Comparison of ENCODE assay signal across 8 cellular contexts in genomic region chr3:10941972-10942371, GRCh38. TPM values are rescaled to one million over a fixed set of nuclear protein-coding genes. Genes with fewer than 3 reads are reported as not detected.
A peak's percentile ranks its signal among the peaks of the same experiment; 100 is the strongest.
DNase-seq lines count a peak whose midpoint lies in the region; ATAC-seq and TF ChIP-seq lines count a peak whose summit lies in the region.

No MANE protein-coding gene starts in this region.

- no peaks in the 10 kb centered on the region for H3K9me3 ChIP-seq in lower lobe of right lung

- ATAC-seq in activated naive CD8-positive, alpha-beta T cell treated with anti-CD3 and anti-CD28 coated beads, Interleukin-2, amount 10 ng/mL, durations not matched to agents 7 days and 5 days (ENCODE audit: low read depth), result no peak
- ATAC-seq in lower lobe of right lung, result no peak

- H3K4me3 ChIP-seq in H7 (ENCODE audit: insufficient read depth, low read depth, low read length) (no peak overlapping the region), lower lobe of right lung (no peak overlapping the region)

- H3K27ac ChIP-seq in lower lobe of right lung, result no peak overlapping the region

- peaks cover 1% of the 10 kb centered on the region for H3K27me3 Mint-ChIP-seq in activated naive CD8-positive, alpha-beta T cell treated with anti-CD3 and anti-CD28 coated beads, Interleukin-2, amount 10 ng/mL, durations not matched to agents 7 days and 5 days

- intact Hi-C loops in lower lobe of right lung (cut with DNase I), result loop anchor here (10.0 kb wide), 1 partner anchor 113 kb away; no protein-coding TSS in a partner anchor

- H3K27me3 ChIP-seq in H7 (ENCODE audit: control insufficient read depth, insufficient read depth, low read length) (no peaks in the 10 kb centered on the region), lower lobe of right lung (ENCODE audit: low read depth) (peaks cover 4% of the 10 kb centered on the region)

- H3K4me1 Mint-ChIP-seq in activated naive CD8-positive, alpha-beta T cell treated with anti-CD3 and anti-CD28 coated beads, Interleukin-2, amount 10 ng/mL, durations not matched to agents 7 days and 5 days, result no peaks in the 10 kb centered on the region

- no peaks in the 10 kb centered on the region for H3K36me3 ChIP-seq in H7 (replicated peaks; ENCODE audit: control insufficient read depth, insufficient read depth, low read length)
- no peaks in the 10 kb centered on the region for H3K36me3 ChIP-seq in lower lobe of right lung

- POLR2A ChIA-PET in activated naive CD8-positive, alpha-beta T cell treated with anti-CD3 and anti-CD28 coated beads, Interleukin-2, amount 10 ng/mL, durations not matched to agents 7 days and 5 days (lab: Charles Lee), result no interaction called here

- peak; percentile 36 for DNase-seq in AG08396 (ENCODE audit: low spot score)
- DNase-seq in H7, result peak; percentile 73
- peak; percentile 44 for DNase-seq in activated naive CD8-positive, alpha-beta T cell treated with anti-CD3 and anti-CD28 coated beads, Interleukin-2, amount 10 ng/mL, durations not matched to agents 7 days and 5 days
- DNase-seq in lower lobe of right lung, result no peak
- DNase-seq in NCI-H345 treated with DMSO at 0.1 percent for 48 hours (lab: John Stamatoyannopoulos, UW; ENCODE audit: unreplicated experiment), result no peak
- DNase-seq in glomerular visceral epithelial cell (ENCODE audit: extremely low spot score), result no peak
- no peak for DNase-seq in GOT3 (lab: John Stamatoyannopoulos, UW)
- no peak for DNase-seq in occipital lobe (lab: John Stamatoyannopoulos, UW)

- TF ChIP-seq CTCF in lower lobe of right lung (IDR thresholded peaks at IDR 0.05), result peak; percentile 68

- no peak overlapping the region for H3K4me3 Mint-ChIP-seq in activated naive CD8-positive, alpha-beta T cell treated with anti-CD3 and anti-CD28 coated beads, Interleukin-2, amount 10 ng/mL, durations not matched to agents 7 days and 5 days

- H3K9me3 Mint-ChIP-seq in activated naive CD8-positive, alpha-beta T cell treated with anti-CD3 and anti-CD28 coated beads, Interleukin-2, amount 10 ng/mL, durations not matched to agents 7 days and 5 days, result no peaks in the 10 kb centered on the region

- H3K27ac Mint-ChIP-seq in activated naive CD8-positive, alpha-beta T cell treated with anti-CD3 and anti-CD28 coated beads, Interleukin-2, amount 10 ng/mL, durations not matched to agents 7 days and 5 days, result no peak overlapping the region

- H3K36me3 Mint-ChIP-seq in activated naive CD8-positive, alpha-beta T cell treated with anti-CD3 and anti-CD28 coated beads, Interleukin-2, amount 10 ng/mL, durations not matched to agents 7 days and 5 days, result no peaks in the 10 kb centered on the region

- no peaks in the 10 kb centered on the region for H3K4me1 ChIP-seq in lower lobe of right lung

RNA-seq across cellular contexts. Expression of gene SLC6A1, which starts 50.6 kb away (rescaled TPM):
- 0.62 and 1.7 TPM in 2 replicates for total RNA-seq in H7 (2014; rRNA removed; shearing (Covaris generic))
- total RNA-seq in activated naive CD8-positive, alpha-beta T cell treated with anti-CD3 and anti-CD28 coated beads, Interleukin-2, amount 10 ng/mL, durations not matched to agents 7 days and 5 days, result not detected
- 1.8 TPM for total RNA-seq in lower lobe of right lung
- 61.1 TPM for total RNA-seq in occipital lobe

Comparison
In these comparisons a context has a peak if more than half of its experiments do, and no peak if none do; other contexts are left out.
1. DNase-seq: peak in AG08396 (single experiment), H7 (single experiment) and activated naive CD8-positive, alpha-beta T cell treated with anti-CD3 and anti-CD28 coated beads, Interleukin-2, amount 10 ng/mL, durations not matched to agents 7 days and 5 days (single experiment); none in lower lobe of right lung (single experiment), NCI-H345 treated with DMSO at 0.1 percent for 48 hours (single experiment), glomerular visceral epithelial cell (single experiment), GOT3 (single experiment) and occipital lobe (single experiment).
2. RNA of gene SLC6A1, which starts 50.6 kb away (total RNA-seq): 61.1 TPM in occipital lobe (single experiment); 1.8 TPM in lower lobe of right lung (single experiment), 0.62 to 1.7 TPM in H7 and not detected in activated naive CD8-positive, alpha-beta T cell treated with anti-CD3 and anti-CD28 coated beads, Interleukin-2, amount 10 ng/mL, durations not matched to agents 7 days and 5 days; every median in the first group is over 10 times any median in the second.